Comparison of ENCODE assay signal across 16 cellular contexts in the genomic region with DNA sequence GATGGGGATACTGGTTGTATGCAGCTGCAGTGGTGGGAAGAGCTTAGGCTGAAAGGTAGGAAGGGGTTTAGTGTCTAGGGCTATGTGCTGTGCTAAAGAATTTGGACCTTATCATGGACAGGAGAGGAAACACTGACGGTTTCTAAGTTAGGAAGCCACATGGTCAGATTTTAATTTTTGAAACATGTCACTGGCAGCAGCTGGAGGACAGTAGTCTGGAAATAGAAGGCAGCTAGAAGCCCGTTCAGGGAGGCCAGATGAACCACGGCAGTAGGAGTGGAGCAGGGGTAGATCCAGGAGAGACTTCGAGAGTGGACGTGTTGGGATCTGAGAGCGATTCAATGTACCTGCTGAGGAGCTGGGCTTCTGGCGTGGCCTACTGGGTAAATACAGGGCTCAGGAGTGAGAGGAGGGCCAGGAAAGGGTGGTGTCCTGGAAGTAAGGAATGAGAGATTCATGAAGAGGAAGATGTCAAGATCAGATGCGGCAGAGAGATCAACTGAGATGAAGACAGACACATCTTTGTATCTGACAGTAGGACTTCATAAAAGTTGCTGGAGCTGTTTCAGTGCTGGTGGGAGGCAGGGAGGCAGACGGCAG.
"Had no signal": no experiment of that assay in that cellular context is flagged by ENCODE, and none has a peak within 500 bp of the region (broad histone marks: within the 10 kb centered on the region; RNA-seq: fewer than 3 reads in every experiment).

No MANE protein-coding gene starts in this region.

- H3K9me3 Mint-ChIP-seq: activated naive CD8-positive, alpha-beta T cell treated with anti-CD3 and anti-CD28 coated beads for 36 hours; nephron; stimulated activated naive CD8-positive, alpha-beta T cell treated with anti-CD3 and anti-CD28 coated beads, Interleukin-15, Interleukin-2, amounts not matched to agents 100 ng/mL and 50 ng/mL, for 24 hours; type B pancreatic cell; WTC11 had no signal

- H3K36me3 ChIP-seq: lower lobe of right lung, suprapubic skin had no signal

- H3K27me3 ChIP-seq: suprapubic skin had no signal

- H3K4me3 ChIP-seq: lower lobe of right lung, suprapubic skin had no signal

- DNase-seq: activated CD4-positive, alpha-beta T cell treated with anti-CD3 and anti-CD28 coated beads for 36 hours; activated CD4-positive, alpha-beta T cell treated with anti-CD3 and anti-CD28 coated beads, Interleukin-2, amount 50 U/mL, for 48 hours; activated naive CD8-positive, alpha-beta T cell treated with anti-CD3 and anti-CD28 coated beads for 36 hours; amniotic stem cell; dermis blood vessel endothelial cell; hippocampal formation; left cardiac atrium; lower lobe of right lung; nucleus accumbens; stimulated activated CD4-positive, alpha-beta T cell treated with anti-CD3 and anti-CD28 coated beads, Interleukin-2, amount 100 ng/mL, for 24 hours had no signal

- H3K27ac Mint-ChIP-seq: activated CD4-positive, alpha-beta T cell treated with anti-CD3 and anti-CD28 coated beads for 36 hours; activated naive CD8-positive, alpha-beta T cell treated with anti-CD3 and anti-CD28 coated beads for 36 hours; nephron; stimulated activated naive CD8-positive, alpha-beta T cell treated with anti-CD3 and anti-CD28 coated beads, Interleukin-15, Interleukin-2, amounts not matched to agents 100 ng/mL and 50 ng/mL, for 24 hours; type B pancreatic cell; WTC11 had no signal

- H3K36me3 Mint-ChIP-seq: type B pancreatic cell, WTC11 had no signal

- H3K9me3 ChIP-seq: lower lobe of right lung, suprapubic skin had no signal

- FAIRE-seq: islet of Langerhans had no signal

- ATAC-seq: WTC11 had no signal

- H3K27ac ChIP-seq: lower lobe of right lung, suprapubic skin had no signal

- H3K4me1 Mint-ChIP-seq: activated CD4-positive, alpha-beta T cell treated with anti-CD3 and anti-CD28 coated beads for 36 hours; WTC11 had no signal

- H3K4me3 Mint-ChIP-seq: activated CD4-positive, alpha-beta T cell treated with anti-CD3 and anti-CD28 coated beads for 36 hours; activated naive CD8-positive, alpha-beta T cell treated with anti-CD3 and anti-CD28 coated beads for 36 hours; nephron; stimulated activated naive CD8-positive, alpha-beta T cell treated with anti-CD3 and anti-CD28 coated beads, Interleukin-15, Interleukin-2, amounts not matched to agents 100 ng/mL and 50 ng/mL, for 24 hours; type B pancreatic cell; WTC11 had no signal

- H3K27me3 Mint-ChIP-seq: activated CD4-positive, alpha-beta T cell treated with anti-CD3 and anti-CD28 coated beads for 36 hours; activated naive CD8-positive, alpha-beta T cell treated with anti-CD3 and anti-CD28 coated beads for 36 hours; stimulated activated naive CD8-positive, alpha-beta T cell treated with anti-CD3 and anti-CD28 coated beads, Interleukin-15, Interleukin-2, amounts not matched to agents 100 ng/mL and 50 ng/mL, for 24 hours; type B pancreatic cell had no signal
